Comparison of ENCODE assay signal across 8 cellular contexts in genomic region chr12:52278931-52279682, GRCh38. TPM values are rescaled to one million over a fixed set of nuclear protein-coding genes. Genes with fewer than 3 reads are reported as not detected.
DNase-seq lines count a peak whose midpoint lies in the region; ATAC-seq and TF ChIP-seq lines count a peak whose summit lies in the region.

No MANE protein-coding gene starts in this region.

- no peak overlapping the region for H3K4me3 Mint-ChIP-seq in CD8-positive, alpha-beta T cell

- in situ Hi-C loops in astrocyte of the spinal cord (cut with HindIII; ENCODE audit: low sequenced_read_pairs), result no loop called here

- ATAC-seq in CD8-positive, alpha-beta T cell, result peak; percentile 82
- peak; percentile 74 for ATAC-seq in GM21390 (IDR thresholded peaks at IDR 0.05; ENCODE audit: unreplicated experiment)

- no peak overlapping the region for H3K27ac ChIP-seq in CD8-positive, alpha-beta T cell (ENCODE audit: low read depth, low read length)

- no peak overlapping the region for H3K4me3 ChIP-seq in CD8-positive, alpha-beta T cell (ENCODE audit: low read depth, low read length)
- H3K4me3 ChIP-seq in NB4 (ENCODE audit: low read depth, low read length) (no peak overlapping the region), astrocyte of the spinal cord (ENCODE audit: low read depth, low read length) (no peak overlapping the region), iPS-11a (ENCODE audit: low read depth, low read length) (peak overlapping the region; percentile 6), skeletal muscle cell (ENCODE audit: low read depth, low read length) (peak overlapping the region; percentile 9)

- no peaks in the 10 kb centered on the region for H3K36me3 Mint-ChIP-seq in CD8-positive, alpha-beta T cell

- H3K9me3 Mint-ChIP-seq in CD8-positive, alpha-beta T cell, result no peaks in the 10 kb centered on the region

- intact Hi-C loops in CD8-positive, alpha-beta T cell (cut with DNase I, micrococcal nuclease), result no loop called here

- H3K27me3 Mint-ChIP-seq in CD8-positive, alpha-beta T cell (ENCODE audit: low read depth), result peaks cover 31% of the 10 kb centered on the region

- POLR2A ChIA-PET in CD8-positive, alpha-beta T cell (lab: Charles Lee), result interaction anchor here (0.6 kb wide), 1 partner anchor 49 kb away, joined by 3 read pairs; no protein-coding TSS in a partner anchor

- H3K9me3 ChIP-seq in CD8-positive, alpha-beta T cell (ENCODE audit: low read length), result no peaks in the 10 kb centered on the region

- no peak overlapping the region for H3K27ac Mint-ChIP-seq in CD8-positive, alpha-beta T cell

- TF ChIP-seq CTCF in CD8-positive, alpha-beta T cell (IDR thresholded peaks at IDR 0.05), result peak; percentile 90
- peak; percentile 99 for TF ChIP-seq CTCF in NB4 (IDR thresholded peaks at IDR 0.05; ENCODE audit: low read depth, low read length)
- TF ChIP-seq CTCF in astrocyte of the spinal cord (IDR thresholded peaks at IDR 0.05; ENCODE audit: low read depth, low read length), result peak; percentile 99

- H3K36me3 ChIP-seq in CD8-positive, alpha-beta T cell (ENCODE audit: insufficient read depth, low read length), result no peaks in the 10 kb centered on the region

- peaks cover 6% of the 10 kb centered on the region for H3K4me1 Mint-ChIP-seq in CD8-positive, alpha-beta T cell (ENCODE audit: low read depth)

- H3K4me1 ChIP-seq in CD8-positive, alpha-beta T cell (ENCODE audit: insufficient read depth, low read length), result no peaks in the 10 kb centered on the region

- DNase-seq in CD8-positive, alpha-beta T cell, result peak; percentile 49 to 84 (median 62)
- DNase-seq in NB4 (ENCODE audit: low read depth), result peak; percentile 77
- DNase-seq in T-helper 22 cell (ENCODE audit: low read depth), result peak; percentile 17
- DNase-seq in astrocyte of the spinal cord (ENCODE audit: low read depth, low spot score), result peak; percentile 71
- peak; percentile 22 for DNase-seq in skeletal muscle cell (ENCODE audit: low read depth)
- DNase-seq in DMS79 (lab: John Stamatoyannopoulos, UW), result no peak

- H3K27me3 ChIP-seq in CD8-positive, alpha-beta T cell (ENCODE audit: insufficient read depth, low read length), result peaks cover 4% of the 10 kb centered on the region

- CTCF ChIA-PET in CD8-positive, alpha-beta T cell (lab: Charles Lee), result interaction anchor here (0.6 to 3.8 kb wide), 26 partner anchors 8 to 857 kb away, joined by 3 to 24 read pairs (median 4); no protein-coding TSS in a partner anchor

- no peak for TF ChIP-seq POLR2A in NB4 (IDR thresholded peaks at IDR 0.05; ENCODE audit: extremely low read depth, insufficient read length)

RNA-seq across cellular contexts. Expression of gene KRT86, which starts 4.7 kb away (rescaled TPM):
- under 1 TPM; 0.31 to 0.54 TPM for total RNA-seq in CD8-positive, alpha-beta T cell

RNA-seq across cellular contexts. Expression of gene KRT81, which starts 12.2 kb away (rescaled TPM):
- total RNA-seq in CD8-positive, alpha-beta T cell, result not detected

RNA-seq across cellular contexts. Expression of gene KRT83, which starts 42.1 kb away (rescaled TPM):
- total RNA-seq in CD8-positive, alpha-beta T cell, result not detected

RNA-seq across cellular contexts. Expression of gene KRT7, which starts 46.1 kb away (rescaled TPM):
- not detected for total RNA-seq in CD8-positive, alpha-beta T cell

Comparison
In these comparisons a context has a peak if more than half of its experiments do, and no peak if none do; other contexts are left out.
1. H3K4me3 ChIP-seq: peak in iPS-11a (single experiment) and skeletal muscle cell (single experiment); none in CD8-positive, alpha-beta T cell (single experiment), NB4 (single experiment) and astrocyte of the spinal cord (single experiment).
2. Peak in every context shown above with its lines, with median percentiles within 50 percentile points of each other: CTCF ChIP-seq.